In genomic region chr11:9664276-9665171, GRCh38 we compare ENCODE assay signal across 8 cellular contexts. TPM values are rescaled to one million over a fixed set of nuclear protein-coding genes. Genes with fewer than 3 reads are reported as not detected.
DNase-seq lines count a peak whose midpoint lies in the region; ATAC-seq and TF ChIP-seq lines count a peak whose summit lies in the region.

No MANE protein-coding gene starts in this region.

- peak overlapping the region; percentile 59 for H3K27ac Mint-ChIP-seq in activated naive CD8-positive, alpha-beta T cell treated with anti-CD3 and anti-CD28 coated beads, Interleukin-2, amount 10 ng/mL, durations not matched to agents 7 days and 5 days
- H3K27ac Mint-ChIP-seq in progenitor cell of endocrine pancreas = peak overlapping the region; percentile 94

- H3K9me3 Mint-ChIP-seq in activated naive CD8-positive, alpha-beta T cell treated with anti-CD3 and anti-CD28 coated beads, Interleukin-2, amount 10 ng/mL, durations not matched to agents 7 days and 5 days = peaks cover 8% of the 10 kb centered on the region
- H3K9me3 Mint-ChIP-seq in progenitor cell of endocrine pancreas (ENCODE audit: low read depth) = peaks cover 3% of the 10 kb centered on the region

- POLR2A ChIA-PET in activated naive CD8-positive, alpha-beta T cell treated with anti-CD3 and anti-CD28 coated beads, Interleukin-2, amount 10 ng/mL, durations not matched to agents 7 days and 5 days (lab: Charles Lee) = interaction anchor here (0.9 to 1.2 kb wide), 2 partner anchors 54 to 91 kb away, joined by 3 to 5 read pairs; partner anchors contain the start of gene WEE1

- H3K36me3 Mint-ChIP-seq in activated naive CD8-positive, alpha-beta T cell treated with anti-CD3 and anti-CD28 coated beads, Interleukin-2, amount 10 ng/mL, durations not matched to agents 7 days and 5 days = peaks cover 13% of the 10 kb centered on the region
- peaks cover 9% of the 10 kb centered on the region for H3K36me3 Mint-ChIP-seq in progenitor cell of endocrine pancreas (ENCODE audit: insufficient read depth)

- H3K4me1 Mint-ChIP-seq in activated naive CD8-positive, alpha-beta T cell treated with anti-CD3 and anti-CD28 coated beads, Interleukin-2, amount 10 ng/mL, durations not matched to agents 7 days and 5 days = peaks cover 15% of the 10 kb centered on the region
- peaks cover 8% of the 10 kb centered on the region for H3K4me1 Mint-ChIP-seq in progenitor cell of endocrine pancreas (ENCODE audit: low read depth)

- H3K36me3 ChIP-seq in cardiac muscle cell = no peaks in the 10 kb centered on the region

- peak; percentile 8 for TF ChIP-seq POLR2A in GM18505 (IDR thresholded peaks at IDR 0.05; ENCODE audit: borderline replicate concordance, extremely low read depth, insufficient read depth, insufficient read length)

- H3K4me3 ChIP-seq in AG10803 (ENCODE audit: low read length) (peak overlapping the region; percentile 96), cardiac muscle cell (peak overlapping the region; percentile 77)

- ATAC-seq in GM18505 (IDR thresholded peaks at IDR 0.05; ENCODE audit: unreplicated experiment) (peak; percentile 41), HG02884 (IDR thresholded peaks at IDR 0.05; ENCODE audit: unreplicated experiment) (peak; percentile 31)
- ATAC-seq in activated naive CD8-positive, alpha-beta T cell treated with anti-CD3 and anti-CD28 coated beads, Interleukin-2, amount 10 ng/mL, durations not matched to agents 7 days and 5 days (ENCODE audit: low read depth) = peak; percentile 48

- peak overlapping the region; percentile 69 for H3K27ac ChIP-seq in cardiac muscle cell

- H3K4me3 Mint-ChIP-seq in activated naive CD8-positive, alpha-beta T cell treated with anti-CD3 and anti-CD28 coated beads, Interleukin-2, amount 10 ng/mL, durations not matched to agents 7 days and 5 days = peak overlapping the region; percentile 88
- peak overlapping the region; percentile 90 for H3K4me3 Mint-ChIP-seq in progenitor cell of endocrine pancreas (ENCODE audit: low read depth)

- no peak for TF ChIP-seq CTCF in AG10803 (conservative IDR thresholded peaks at IDR 0.05; ENCODE audit: low read length)
- no peak for TF ChIP-seq CTCF in cardiac muscle cell (IDR thresholded peaks at IDR 0.05; ENCODE audit: low read depth, low read length)
- no peak for TF ChIP-seq CTCF in progenitor cell of endocrine pancreas (IDR thresholded peaks at IDR 0.05; ENCODE audit: unreplicated experiment)

- no peaks in the 10 kb centered on the region for H3K9me3 ChIP-seq in cardiac muscle cell (ENCODE audit: low read depth)

- no peaks in the 10 kb centered on the region for H3K4me1 ChIP-seq in cardiac muscle cell (ENCODE audit: low read depth)

- peaks cover 32% of the 10 kb centered on the region for H3K27me3 Mint-ChIP-seq in activated naive CD8-positive, alpha-beta T cell treated with anti-CD3 and anti-CD28 coated beads, Interleukin-2, amount 10 ng/mL, durations not matched to agents 7 days and 5 days
- peaks cover 15% of the 10 kb centered on the region for H3K27me3 Mint-ChIP-seq in progenitor cell of endocrine pancreas

- no peaks in the 10 kb centered on the region for H3K27me3 ChIP-seq in cardiac muscle cell

- DNase-seq in AG10803 (ENCODE audit: low read depth) = peak; percentile 62
- DNase-seq in NCI-H526 (lab: John Stamatoyannopoulos, UW) = peak; percentile 51 to 74
- DNase-seq in activated naive CD8-positive, alpha-beta T cell treated with anti-CD3 and anti-CD28 coated beads, Interleukin-2, amount 10 ng/mL, durations not matched to agents 7 days and 5 days = peak; percentile 59
- DNase-seq in cardiac muscle cell (ENCODE audit: low read depth in 1 of 2, low spot score in 1 of 2) = peak; percentile 26 to 68
- no peak for DNase-seq in progenitor cell of endocrine pancreas (ENCODE audit: low spot score, unreplicated experiment)
- DNase-seq in NCI-H774 (lab: John Stamatoyannopoulos, UW) = no peak

RNA-seq across cellular contexts. Expression of gene SWAP70, which starts 0.6 kb away (rescaled TPM):
- 10 to 100 TPM in 1 of 2 experiments, 1 to 10 TPM in 1; 9.4 to 10.6 TPM for total RNA-seq in activated naive CD8-positive, alpha-beta T cell treated with anti-CD3 and anti-CD28 coated beads, Interleukin-2, amount 10 ng/mL, durations not matched to agents 7 days and 5 days
- total RNA-seq in cardiac muscle cell = 7.5 and 10.9 TPM in 2 replicates
- polyA plus RNA-seq in cardiac muscle cell = 11.1 and 15.5 TPM in 2 replicates
- total RNA-seq in progenitor cell of endocrine pancreas = 18.9 and 19.1 TPM in 2 replicates

Comparison
In these comparisons a context has a peak if more than half of its experiments do, and no peak if none do; other contexts are left out.
1. DNase-seq: peak in AG10803 (single experiment), NCI-H526 (2 of 2), activated naive CD8-positive, alpha-beta T cell treated with anti-CD3 and anti-CD28 coated beads, Interleukin-2, amount 10 ng/mL, durations not matched to agents 7 days and 5 days (single experiment) and cardiac muscle cell (2 of 2); none in progenitor cell of endocrine pancreas (single experiment) and NCI-H774 (single experiment).
2. Peak in every context shown above with its lines, with median percentiles within 50 percentile points of each other: ATAC-seq.